Comparison of ENCODE assay signal across 11 cellular contexts in genomic region chr11:63944987-63945386, GRCh38. TPM values are rescaled to one million over a fixed set of nuclear protein-coding genes. Genes with fewer than 3 reads are reported as not detected.
A peak's percentile ranks its signal among the peaks of the same experiment; 100 is the strongest.
DNase-seq lines count a peak whose midpoint lies in the region; ATAC-seq, FAIRE-seq and TF ChIP-seq lines count a peak whose summit lies in the region.
"Had no signal": no experiment of that assay in that cellular context is flagged by ENCODE, and none has a peak within 500 bp of the region (broad histone marks: within the 10 kb centered on the region; RNA-seq: fewer than 3 reads in every experiment).

No MANE protein-coding gene starts in this region.

- peaks cover 78% of the 10 kb centered on the region for H3K36me3 ChIP-seq in K562 (ENCODE audit: control insufficient read depth, insufficient read depth, low read length)
- no peaks in the 10 kb centered on the region for H3K36me3 ChIP-seq in gastrocnemius medialis
- H3K36me3 ChIP-seq in MM.1S (replicated peaks; ENCODE audit: insufficient read depth, low read length): no peaks in the 10 kb centered on the region
- peaks cover 9% of the 10 kb centered on the region for H3K36me3 ChIP-seq in effector memory CD4-positive, alpha-beta T cell (ENCODE audit: control insufficient read depth, insufficient read depth, low read length)

- no peak overlapping the region for H3K4me3 ChIP-seq in K562
- H3K4me3 ChIP-seq in gastrocnemius medialis: peak overlapping the region in 2 of 4 donors; percentile 37 to 43
- no peak overlapping the region for H3K4me3 ChIP-seq in MM.1S (ENCODE audit: low read length)
- H3K4me3 ChIP-seq in effector memory CD4-positive, alpha-beta T cell (ENCODE audit: insufficient read depth, low read depth, low read length, poor library complexity, severe bottlenecking): no peak overlapping the region
- H3K4me3 ChIP-seq: SJCRH30 had no signal

- no peaks in the 10 kb centered on the region for H3K36me3 Mint-ChIP-seq in T-helper 17 cell (ENCODE audit: low read depth)

- H3K4me1 ChIP-seq in K562 (replicated peaks in 1 of 2; ENCODE audit: control insufficient read depth in 2 of 2, insufficient read depth in 2 of 2, low read length in 2 of 2) (peaks cover 38 to 46% of the 10 kb centered on the region in 2 experiments), gastrocnemius medialis (peaks cover 30 to 31% of the 10 kb centered on the region in 2 donors), MM.1S (ENCODE audit: low read length) (no peaks in the 10 kb centered on the region)
- H3K4me1 ChIP-seq in effector memory CD4-positive, alpha-beta T cell (ENCODE audit: control insufficient read depth, insufficient read depth, low read length, poor library complexity, severe bottlenecking): no peaks in the 10 kb centered on the region
- H3K4me1 ChIP-seq: SJCRH30 had no signal

- H3K79me2 ChIP-seq in K562 (ENCODE audit: control insufficient read depth, insufficient read depth, low read length) (peaks cover 55% of the 10 kb centered on the region), MM.1S (ENCODE audit: low read length) (peaks cover 54% of the 10 kb centered on the region)

- DNase-seq in K562 (ENCODE audit: extremely low read depth in 1 of 4, low spot score in 3 of 4) (no peak), hepatic stellate cell (ENCODE audit: low spot score) (peak; percentile 35), gastrocnemius medialis (peak; percentile 67 to 90), T-helper 17 cell (no peak), occipital lobe (lab: John Stamatoyannopoulos, UW) (no peak), MM.1S (no peak)
- DNase-seq in effector memory CD4-positive, alpha-beta T cell: no peak
- DNase-seq: activated CD4-positive, alpha-beta T cell treated with anti-CD3 and anti-CD28 coated beads, Interleukin-2, amount 50 U/mL, for 1 hour; SJCRH30 had no signal

- TF ChIP-seq CTCF in C4-2B (conservative IDR thresholded peaks at IDR 0.05) (no peak), K562 (IDR thresholded peaks at IDR 0.05 in 2 of 3, conservative IDR thresholded peaks at IDR 0.05 in 1 of 3; ENCODE audit: insufficient read depth in 2 of 3, low read depth in 1 of 3, low read length in 3 of 3) (no peak), gastrocnemius medialis (IDR thresholded peaks at IDR 0.05 in 4 of 5, conservative IDR thresholded peaks at IDR 0.05 in 1 of 5) (no peak), MM.1S (IDR thresholded peaks at IDR 0.05; ENCODE audit: low read length) (no peak)

- no peaks in the 10 kb centered on the region for H3K27me3 Mint-ChIP-seq in T-helper 17 cell
- H3K27me3 Mint-ChIP-seq: IgD-negative memory B cell had no signal

- H3K27me3 ChIP-seq in K562 (ENCODE audit: control insufficient read depth in 2 of 2, insufficient read depth in 2 of 2, low read length in 2 of 2): no peaks in the 10 kb centered on the region
- no peaks in the 10 kb centered on the region for H3K27me3 ChIP-seq in gastrocnemius medialis
- no peaks in the 10 kb centered on the region for H3K27me3 ChIP-seq in MM.1S (replicated peaks; ENCODE audit: insufficient read depth, low read length)
- no peaks in the 10 kb centered on the region for H3K27me3 ChIP-seq in effector memory CD4-positive, alpha-beta T cell (replicated peaks; ENCODE audit: control insufficient read depth, insufficient read depth, low read length, poor library complexity, severe bottlenecking)
- H3K27me3 ChIP-seq: SJCRH30 had no signal

- TF ChIP-seq POLR2A in K562 (conservative IDR thresholded peaks at IDR 0.05) (no peak), gastrocnemius medialis (IDR thresholded peaks at IDR 0.05) (peak in 1 of 2 donors; percentile 27)

- no peak for TF ChIP-seq RAD21 in K562 (CRISPR knock-in tag; conservative IDR thresholded peaks at IDR 0.05 in 1 of 2, IDR thresholded peaks at IDR 0.05 in 1 of 2)

- in situ Hi-C loops in K562 (cut with MboI): loop anchor here (10.0 kb wide), 1 partner anchor 110 kb away; the partner anchor contains the start of gene MARK2
- in situ Hi-C loops in gastrocnemius medialis (cut with MboI; ENCODE audit: low sequenced_read_pairs in 4 of 4): loop anchor here (5.0 to 10.0 kb wide), 4 partner anchors 103 to 180 kb away; partner anchors contain the start of genes MARK2 (in 3 of the 4) and ZFTA (in 1 of the 4)

- no peak for TF ChIP-seq EP300 in K562 (IDR thresholded peaks at IDR 0.05; ENCODE audit: low read length)

- POLR2A ChIA-PET in K562 (lab: Yijun Ruan, JAX): interaction anchor here (0.6 to 3.4 kb wide), 6 partner anchors 10 to 380 kb away, joined by 3 to 14 read pairs (median 3); no protein-coding TSS in a partner anchor

- no peak overlapping the region for H3K27ac Mint-ChIP-seq in T-helper 17 cell

- no TSS peak for BruUV-seq in K562 (replicated peaks; lab: Mats Ljungman, UMichigan)

- 47% methylated on average over 8 of the region's 8 CpGs for WGBS in K562 (ENCODE audit: insufficient coverage, low coverage, missing lambda C conversion rate)

- intact Hi-C loops in K562 (cut with micrococcal nuclease): loop anchor here (1.0 kb wide), 1 partner anchor 108 kb away; no protein-coding TSS in a partner anchor
- intact Hi-C loops in gastrocnemius medialis (cut with DNase I; ENCODE audit: low total_unique reads): loop anchor here (1.0 to 10.0 kb wide), 6 partner anchors 27 to 270 kb away; partner anchors contain the start of genes ATL3 and ZFTA

- H3K4me3 Mint-ChIP-seq in T-helper 17 cell: no peak overlapping the region

- H3K9ac ChIP-seq in K562 (ENCODE audit: insufficient read depth in 1 of 2, low read depth in 2 of 2, low read length in 2 of 2) (peak overlapping the region in 1 of 2 experiments; percentile 71; a peak in 2 of 4 replicates), MM.1S (ENCODE audit: low read length) (no peak overlapping the region)

- ATAC-seq in K562 (peak; percentile 48), gastrocnemius medialis (peak; percentile 83 to 88), T-helper 17 cell (no peak)

- H3K9me3 ChIP-seq in K562 (replicated peaks; ENCODE audit: control insufficient read depth, insufficient read depth, low read depth, low read length) (no peaks in the 10 kb centered on the region), gastrocnemius medialis (no peaks in the 10 kb centered on the region), T-helper 17 cell (ENCODE audit: control insufficient read depth, low read length, poor library complexity, severe bottlenecking) (no peaks in the 10 kb centered on the region), MM.1S (replicated peaks; ENCODE audit: insufficient read depth, low read length) (no peaks in the 10 kb centered on the region)
- H3K9me3 ChIP-seq in effector memory CD4-positive, alpha-beta T cell (ENCODE audit: control insufficient read depth, low read length): no peaks in the 10 kb centered on the region
- H3K9me3 ChIP-seq: SJCRH30 had no signal

- H3K9me1 ChIP-seq in K562 (ENCODE audit: control insufficient read depth, insufficient read depth, low read length): peaks cover 4% of the 10 kb centered on the region

- no peak for FAIRE-seq in K562 (lab: Jason Lieb, UNC)

- peak overlapping the region; percentile 24; the same call in 1 of the 2 replicates for H3K4me2 ChIP-seq in K562 (ENCODE audit: insufficient read depth, low read length)
- no peak overlapping the region for H3K4me2 ChIP-seq in MM.1S (ENCODE audit: low read depth, low read length)

- CTCF ChIA-PET in K562 (lab: Yijun Ruan, JAX; ENCODE audit: low intra/inter-chr PET ratio): interaction anchor here (0.6 to 2.0 kb wide), 3 partner anchors 104 to 208 kb away, joined by 3 to 21 read pairs (median 3); no protein-coding TSS in a partner anchor

- no peaks in the 10 kb centered on the region for H3K9me2 ChIP-seq in MM.1S (replicated peaks; ENCODE audit: insufficient read depth, low read length)

- peaks cover 15% of the 10 kb centered on the region for H3K4me1 Mint-ChIP-seq in T-helper 17 cell

- no peak overlapping the region for H2AFZ ChIP-seq in K562 (ENCODE audit: low read depth, low read length)
- H2AFZ ChIP-seq in MM.1S (ENCODE audit: low read length): no peak overlapping the region

- H3K27ac ChIP-seq in C4-2B (peak overlapping the region; percentile 45), K562 (ENCODE audit: extremely low read depth, low read depth, low read length) (no peak overlapping the region; the same call in 2 of the 3 replicates), gastrocnemius medialis (peak overlapping the region; percentile 77 to 91 (median 84)), MM.1S (ENCODE audit: low read length) (no peak overlapping the region)
- no peak overlapping the region for H3K27ac ChIP-seq in effector memory CD4-positive, alpha-beta T cell (ENCODE audit: insufficient read depth, low read length, poor library complexity, severe bottlenecking)
- H3K27ac ChIP-seq: SJCRH30 had no signal

- peaks cover 5% of the 10 kb centered on the region; the same call in 1 of the 2 replicates for H3F3A ChIP-seq in MM.1S (ENCODE audit: insufficient read depth, low read length)

- H4K20me1 ChIP-seq in K562 (replicated peaks; ENCODE audit: control insufficient read depth, insufficient read depth, low read length) (peaks cover 15% of the 10 kb centered on the region; the same call in 1 of the 2 replicates), MM.1S (ENCODE audit: insufficient read depth, low read length) (no peaks in the 10 kb centered on the region)

RNA-seq across cellular contexts. Expression of gene NAA40, which starts 6.2 kb away (rescaled TPM):
- total RNA-seq in K562 (2011; cell fraction: chromatin; rRNA removed; ENCODE audit: low replicate concordance): 108 and 212 TPM in 2 replicates
- total RNA-seq in K562 (2011; cell fraction: nucleolus; rRNA removed): 99.7 and 104 TPM in 2 replicates
- total RNA-seq in K562 (2011; cell fraction: nucleoplasm; rRNA removed): 94.1 and 96.0 TPM in 2 replicates
- total RNA-seq in K562 (2014; rRNA removed): 14.7 and 20.1 TPM in 2 replicates
- 21.2 and 23.1 TPM in 2 replicates for total RNA-seq in K562 (2014; rRNA removed; fragmentation: Illumina TruSeq; extraction: Trizol)
- 26.6 and 27.4 TPM in 2 replicates for total RNA-seq in K562 (2015; rRNA removed; fragmentation: Illumina TruSeq; extraction: Trizol)
- total RNA-seq in K562 (2021): 33.5 and 35.8 TPM in 2 replicates
- polyA plus RNA-seq in K562 (2011; rRNA removed): 23.1 and 26.0 TPM in 2 replicates
- polyA plus RNA-seq in K562 (2011; cell fraction: cytosol; rRNA removed): 19.7 and 21.3 TPM in 2 replicates
- 54.7 and 72.6 TPM in 2 replicates for polyA plus RNA-seq in K562 (2011; cell fraction: nucleus; rRNA removed)
- polyA plus RNA-seq in K562 (2012): 21.4 and 22.6 TPM in 2 replicates
- 38.7 and 39.0 TPM in 2 replicates for polyA plus RNA-seq in K562 (2014; fragmentation: Illumina TruSeq; extraction: Trizol)
- polyA plus RNA-seq in K562 (2014; fragmentation: Nextera tagmentation; extraction: Ambion mirVana): 10 to 100 TPM in 1 of 2 experiments, 1 to 10 TPM in 1; 6.2 to 11.0 TPM
- polyA plus RNA-seq in K562 (2014; rRNA removed): 35.1 and 35.5 TPM in 2 replicates
- polyA minus RNA-seq in K562 (2011; rRNA and poly(A)+ RNA removed): 15.7 and 16.2 TPM in 2 replicates
- 7.6 and 10.0 TPM in 2 replicates for polyA minus RNA-seq in K562 (2011; cell fraction: cytosol; rRNA and poly(A)+ RNA removed)
- 16.0 and 23.3 TPM in 2 replicates for polyA minus RNA-seq in K562 (2011; cell fraction: nucleus; rRNA and poly(A)+ RNA removed)
- 10 to 100 TPM in 1 of 4 donors, 1 to 10 TPM in 3; 4.9 to 11.4 (median 6.5) TPM for total RNA-seq in gastrocnemius medialis
- 10 to 100 TPM; 16.6 to 19.3 TPM for total RNA-seq in T-helper 17 cell
- 9.8 TPM for total RNA-seq in occipital lobe

RNA-seq across cellular contexts. Expression of gene RCOR2, which starts 28.0 kb away (rescaled TPM):
- total RNA-seq in K562 (2011; cell fraction: chromatin; rRNA removed; ENCODE audit: low replicate concordance): 3.6 and 8.3 TPM in 2 replicates
- 7.8 and 8.3 TPM in 2 replicates for total RNA-seq in K562 (2011; cell fraction: nucleolus; rRNA removed)
- total RNA-seq in K562 (2011; cell fraction: nucleoplasm; rRNA removed): 2.8 and 3.3 TPM in 2 replicates
- total RNA-seq in K562 (2014; rRNA removed) (3.6 and 3.7 TPM in 2 replicates), K562 (2014; rRNA removed; fragmentation: Illumina TruSeq; extraction: Trizol) (0.83 and 1.4 TPM in 2 replicates), K562 (2015; rRNA removed; fragmentation: Illumina TruSeq; extraction: Trizol) (2.2 and 2.4 TPM in 2 replicates), K562 (2021) (5.3 and 6.5 TPM in 2 replicates), gastrocnemius medialis (1 to 10 TPM in 1 of 4 donors, under 1 TPM in 3; 0.25 to 1.5 (median 0.45) TPM), T-helper 17 cell (not detected), occipital lobe (9.5 TPM)
- polyA plus RNA-seq in K562 (2011; rRNA removed) (2.0 and 4.0 TPM in 2 replicates), K562 (2014; fragmentation: Illumina TruSeq; extraction: Trizol) (2.6 and 3.4 TPM in 2 replicates), K562 (2014; fragmentation: Nextera tagmentation; extraction: Ambion mirVana) (under 1 TPM in 1 of 2 experiments, not detected in 1; 0.04 TPM), K562 (2014; rRNA removed) (2.8 and 4.2 TPM in 2 replicates)
- 1.9 and 2.8 TPM in 2 replicates for polyA plus RNA-seq in K562 (2011; cell fraction: cytosol; rRNA removed)
- 8.3 and 8.7 TPM in 2 replicates for polyA plus RNA-seq in K562 (2011; cell fraction: nucleus; rRNA removed)
- polyA plus RNA-seq in K562 (2012): 2.8 and 3.3 TPM in 2 replicates
- polyA minus RNA-seq in K562 (2011; rRNA and poly(A)+ RNA removed): 1.6 and 2.9 TPM in 2 replicates
- polyA minus RNA-seq in K562 (2011; cell fraction: cytosol; rRNA and poly(A)+ RNA removed): 2.0 and 4.6 TPM in 2 replicates
- 1.9 and 2.6 TPM in 2 replicates for polyA minus RNA-seq in K562 (2011; cell fraction: nucleus; rRNA and poly(A)+ RNA removed)
- polyA plus RNA-seq: IgD-negative memory B cell had no signal

RNA-seq across cellular contexts. Expression of gene COX8A, which starts 29.4 kb away (rescaled TPM):
- 9.7 and 38.4 TPM in 2 replicates for total RNA-seq in K562 (2011; cell fraction: chromatin; rRNA removed; ENCODE audit: low replicate concordance)
- 114 and 127 TPM in 2 replicates for total RNA-seq in K562 (2011; cell fraction: nucleolus; rRNA removed)
- total RNA-seq in K562 (2011; cell fraction: nucleoplasm; rRNA removed): 87.0 and 112 TPM in 2 replicates
- total RNA-seq in K562 (2014; rRNA removed): 924 and 1,130 TPM in 2 replicates
- total RNA-seq in K562 (2014; rRNA removed; fragmentation: Illumina TruSeq; extraction: Trizol): 313 and 412 TPM in 2 replicates
- 716 and 837 TPM in 2 replicates for total RNA-seq in K562 (2015; rRNA removed; fragmentation: Illumina TruSeq; extraction: Trizol)
- total RNA-seq in K562 (2021): 746 and 750 TPM in 2 replicates
- 274 and 505 TPM in 2 replicates for polyA plus RNA-seq in K562 (2011; rRNA removed)
- polyA plus RNA-seq in K562 (2011; cell fraction: cytosol; rRNA removed): 1,269 and 2,786 TPM in 2 replicates
- 589 and 595 TPM in 2 replicates for polyA plus RNA-seq in K562 (2011; cell fraction: nucleus; rRNA removed)
- polyA plus RNA-seq in K562 (2012): 943 and 1,390 TPM in 2 replicates
- 410 and 1,021 TPM in 2 replicates for polyA plus RNA-seq in K562 (2014; fragmentation: Illumina TruSeq; extraction: Trizol)
- polyA plus RNA-seq in K562 (2014; fragmentation: Nextera tagmentation; extraction: Ambion mirVana): 100 to 1,000 TPM; 425 to 526 TPM
- polyA plus RNA-seq in K562 (2014; rRNA removed): 1,206 and 1,380 TPM in 2 replicates
- 99.6 and 115 TPM in 2 replicates for polyA minus RNA-seq in K562 (2011; rRNA and poly(A)+ RNA removed)
- polyA minus RNA-seq in K562 (2011; cell fraction: cytosol; rRNA and poly(A)+ RNA removed): 329 and 553 TPM in 2 replicates
- polyA minus RNA-seq in K562 (2011; cell fraction: nucleus; rRNA and poly(A)+ RNA removed): 49.5 and 93.7 TPM in 2 replicates
- total RNA-seq in gastrocnemius medialis: 1,000 to 10,000 TPM in 2 of 4 donors, 100 to 1,000 TPM in 2; 812 to 1,326 (median 983) TPM
- total RNA-seq in T-helper 17 cell: 100 to 1,000 TPM; 108 to 129 TPM
- 190 TPM for total RNA-seq in occipital lobe

RNA-seq across cellular contexts. Expression of gene OTUB1, which starts 41.3 kb away (rescaled TPM):
- 66.0 and 203 TPM in 2 replicates for total RNA-seq in K562 (2011; cell fraction: chromatin; rRNA removed; ENCODE audit: low replicate concordance)
- total RNA-seq in K562 (2011; cell fraction: nucleolus; rRNA removed): 146 and 161 TPM in 2 replicates
- total RNA-seq in K562 (2011; cell fraction: nucleoplasm; rRNA removed): 81.9 and 97.9 TPM in 2 replicates
- total RNA-seq in K562 (2014; rRNA removed) (63.7 and 73.3 TPM in 2 replicates), K562 (2014; rRNA removed; fragmentation: Illumina TruSeq; extraction: Trizol) (24.4 and 29.5 TPM in 2 replicates), K562 (2015; rRNA removed; fragmentation: Illumina TruSeq; extraction: Trizol) (37.6 and 39.9 TPM in 2 replicates), K562 (2021) (66.5 and 71.0 TPM in 2 replicates), gastrocnemius medialis (10 to 100 TPM; 48.0 to 70.3 (median 59.5) TPM), T-helper 17 cell (10 to 100 TPM; 62.2 to 65.1 TPM), occipital lobe (25.3 TPM)
- polyA plus RNA-seq in K562 (2011; rRNA removed) (66.1 and 90.0 TPM in 2 replicates), K562 (2014; fragmentation: Illumina TruSeq; extraction: Trizol) (58.4 and 76.3 TPM in 2 replicates), K562 (2014; fragmentation: Nextera tagmentation; extraction: Ambion mirVana) (100 to 1,000 TPM; 109 to 134 TPM), K562 (2014; rRNA removed) (95.3 and 104 TPM in 2 replicates)
- polyA plus RNA-seq in K562 (2011; cell fraction: cytosol; rRNA removed): 102 and 160 TPM in 2 replicates
- polyA plus RNA-seq in K562 (2011; cell fraction: nucleus; rRNA removed): 237 and 319 TPM in 2 replicates
- 89.4 and 91.7 TPM in 2 replicates for polyA plus RNA-seq in K562 (2012)
- 27.2 and 36.0 TPM in 2 replicates for polyA minus RNA-seq in K562 (2011; rRNA and poly(A)+ RNA removed)
- polyA minus RNA-seq in K562 (2011; cell fraction: cytosol; rRNA and poly(A)+ RNA removed): 36.5 and 47.6 TPM in 2 replicates
- polyA minus RNA-seq in K562 (2011; cell fraction: nucleus; rRNA and poly(A)+ RNA removed): 30.8 and 38.3 TPM in 2 replicates

Comparison
In these comparisons a context has a peak if more than half of its experiments do, and no peak if none do; other contexts are left out.
1. H3K27ac ChIP-seq: peak in C4-2B (single experiment) and gastrocnemius medialis (4 of 4); none in K562 (single experiment), MM.1S (single experiment) and effector memory CD4-positive, alpha-beta T cell (single experiment).
2. DNase-seq: peak in hepatic stellate cell (single experiment) and gastrocnemius medialis (2 of 2); none in K562 (0 of 4), T-helper 17 cell (0 of 3), occipital lobe (single experiment), MM.1S (single experiment) and effector memory CD4-positive, alpha-beta T cell (0 of 3).